ENCODE assay signal across 8 cellular contexts in genomic region chr9:136841646-136842379, GRCh38. TPM values are rescaled to one million over a fixed set of nuclear protein-coding genes. Genes with fewer than 3 reads are reported as not detected.
A peak's percentile ranks its signal among the peaks of the same experiment; 100 is the strongest.
DNase-seq lines count a peak whose midpoint lies in the region; ATAC-seq, FAIRE-seq and TF ChIP-seq lines count a peak whose summit lies in the region.
"Not testable (repeated sequence)": the region's sequence is repeated elsewhere in the genome, so short reads cannot be mapped to it uniquely, and the experiment has no call there.

No MANE protein-coding gene starts in this region.

- H4K20me1 ChIP-seq in astrocyte (ENCODE audit: insufficient read depth, low read length): peaks cover 15% of the 10 kb centered on the region

- CTCF ChIA-PET in AG04450 (lab: Charles Lee): interaction anchor here (0.9 to 2.0 kb wide), 14 partner anchors 10 to 194 kb away, joined by 3 to 10 read pairs (median 4); no protein-coding TSS in a partner anchor

- peak overlapping the region; percentile 87 for H3K4me2 ChIP-seq in astrocyte (ENCODE audit: low read length)

- H3K27me3 ChIP-seq in AG04450 (ENCODE audit: control insufficient read depth, insufficient read depth, low read length) (peaks cover 18% of the 10 kb centered on the region), esophagus muscularis mucosa (peaks cover 4 to 40% (median 25%) of the 10 kb centered on the region in 4 donors), mucosa of stomach (ENCODE audit: control insufficient read depth, insufficient read depth, low read length) (peaks cover 23% of the 10 kb centered on the region)
- H3K27me3 ChIP-seq in astrocyte (ENCODE audit: insufficient read depth, low read length): not testable (repeated sequence)

- POLR2A ChIA-PET in AG04450 (lab: Yijun Ruan, JAX): interaction anchor here (0.6 to 1.3 kb wide), 4 partner anchors 10 to 143 kb away, joined by 3 to 4 read pairs (median 3); no protein-coding TSS in a partner anchor

- H3K79me2 ChIP-seq in astrocyte (ENCODE audit: insufficient read depth, low read length): not testable (repeated sequence)

- FAIRE-seq in GM12891 (lab: Jason Lieb, UNC): peak; percentile 77
- FAIRE-seq in astrocyte (lab: Jason Lieb, UNC): not testable (repeated sequence)

- not testable (repeated sequence) for H3K36me3 ChIP-seq in astrocyte (ENCODE audit: insufficient read depth, low read length); mucosa of stomach (ENCODE audit: control insufficient read depth, insufficient read depth, low read length)
- H3K36me3 ChIP-seq in esophagus muscularis mucosa: peaks cover 0 to 46% (median 38%) of the 10 kb centered on the region in 4 donors

- H3K4me3 ChIP-seq in AG04450 (ENCODE audit: low read depth, low read length); astrocyte (ENCODE audit: insufficient read depth, low read depth, low read length); mucosa of stomach (ENCODE audit: low read length): not testable (repeated sequence)
- H3K4me3 ChIP-seq in esophagus muscularis mucosa (peak overlapping the region; percentile 48 to 65 (median 49)), skin epidermis (peak overlapping the region in 5 of 7 experiments; percentile 35 to 52 (median 44))

- intact Hi-C loops in esophagus muscularis mucosa (cut with DNase I): not testable (repeated sequence)

- 60% methylated on average over 1 of the region's 16 CpGs for WGBS in esophagus muscularis mucosa

- H3K4me1 ChIP-seq in astrocyte (ENCODE audit: insufficient read depth, low read length) (peaks cover 13% of the 10 kb centered on the region), esophagus muscularis mucosa (peaks cover 36 to 64% (median 60%) of the 10 kb centered on the region in 4 donors), mucosa of stomach (ENCODE audit: control insufficient read depth, insufficient read depth, low read length) (peaks cover 36% of the 10 kb centered on the region)

- not testable (repeated sequence) for H3K9me3 Mint-ChIP-seq in astrocyte (ENCODE audit: unreplicated experiment)

- not testable (repeated sequence) for H3K9ac ChIP-seq in astrocyte (ENCODE audit: low read length)
- H3K9ac ChIP-seq in mucosa of stomach (ENCODE audit: low read length): peak overlapping the region; percentile 34

- DNase-seq in AG04450 (ENCODE audit: low read depth, low spot score); GM12891 (ENCODE audit: insufficient read length, low spot score); T-helper 17 cell; astrocyte (ENCODE audit: low read depth); esophagus muscularis mucosa (ENCODE audit: extremely low spot score): not testable (repeated sequence)
- DNase-seq in NCI-H2171 treated with DMSO at 0.1 percent for 48 hours (lab: John Stamatoyannopoulos, UW): peak; percentile 66

- not testable (repeated sequence) for TF ChIP-seq POLR2A in GM12891 (IDR thresholded peaks at IDR 0.05; ENCODE audit: low read depth, low read length); esophagus muscularis mucosa (IDR thresholded peaks at IDR 0.05; ENCODE audit: low read depth)

- not testable (repeated sequence) for H3K27ac Mint-ChIP-seq in T-helper 17 cell
- peak overlapping the region; percentile 18 for H3K27ac Mint-ChIP-seq in astrocyte (ENCODE audit: unreplicated experiment)

- H3K4me1 Mint-ChIP-seq in T-helper 17 cell: peaks cover 11% of the 10 kb centered on the region
- H3K4me1 Mint-ChIP-seq in astrocyte (ENCODE audit: low read depth, unreplicated experiment): peaks cover 12% of the 10 kb centered on the region

- H3K9me3 ChIP-seq in AG04450 (ENCODE audit: control insufficient read depth, insufficient read depth, low read length); T-helper 17 cell (ENCODE audit: control insufficient read depth, low read length, poor library complexity, severe bottlenecking); astrocyte (ENCODE audit: insufficient read depth, low read depth, low read length); esophagus muscularis mucosa; mucosa of stomach (ENCODE audit: control insufficient read depth, low read length): not testable (repeated sequence)

- H3K36me3 Mint-ChIP-seq in T-helper 17 cell (ENCODE audit: low read depth); astrocyte (ENCODE audit: low read depth, unreplicated experiment): not testable (repeated sequence)

- not testable (repeated sequence) for H3K27me3 Mint-ChIP-seq in T-helper 17 cell; astrocyte (ENCODE audit: low read depth, unreplicated experiment)

- H3K27ac ChIP-seq in AG04450 (ENCODE audit: low read depth, low read length) (peak overlapping the region; percentile 31), esophagus muscularis mucosa (replicated peaks in 1 of 4) (peak overlapping the region in 1 of 4 donors; percentile 66), skin epidermis (peak overlapping the region in 2 of 21 experiments; percentile 50 to 64)
- not testable (repeated sequence) for H3K27ac ChIP-seq in astrocyte (ENCODE audit: low read depth, low read length)

- ATAC-seq in T-helper 17 cell: not testable (repeated sequence)

- not testable (repeated sequence) for TF ChIP-seq CTCF in AG04450 (IDR thresholded peaks at IDR 0.05; ENCODE audit: low read depth, low read length); astrocyte (IDR thresholded peaks at IDR 0.05; ENCODE audit: insufficient read depth, low read depth, low read length); esophagus muscularis mucosa (IDR thresholded peaks at IDR 0.05)

- H3K4me3 Mint-ChIP-seq in T-helper 17 cell (peak overlapping the region; percentile 92), astrocyte (ENCODE audit: unreplicated experiment) (peak overlapping the region; percentile 76)

- TF ChIP-seq EP300 in esophagus muscularis mucosa (IDR thresholded peaks at IDR 0.05): not testable (repeated sequence)

- H2AFZ ChIP-seq in astrocyte (ENCODE audit: low read depth, low read length): not testable (repeated sequence)

RNA-seq across cellular contexts. Expression of gene AJM1, which starts 0.5 kb away (rescaled TPM):
- 0.26 and 0.42 TPM in 2 replicates for polyA plus RNA-seq in AG04450 (2011; rRNA removed)
- 0.22 and 0.23 TPM in 2 replicates for polyA minus RNA-seq in AG04450 (2011; rRNA and poly(A)+ RNA removed)
- 1.8 TPM for polyA plus RNA-seq in GM12891 (2012; ENCODE audit: low read depth, missing spikeins)
- 1 to 10 TPM; 2.9 to 3.7 TPM for total RNA-seq in T-helper 17 cell
- 3.3 and 4.2 TPM in 2 replicates for total RNA-seq in astrocyte
- 10 to 100 TPM in 3 of 4 donors, 1 to 10 TPM in 1; 3.3 to 14.0 (median 11.4) TPM for total RNA-seq in esophagus muscularis mucosa

RNA-seq across cellular contexts. Expression of gene PHPT1, which starts 7.4 kb away (rescaled TPM):
- 91.6 and 116 TPM in 2 replicates for polyA plus RNA-seq in AG04450 (2011; rRNA removed)
- 22.2 and 26.3 TPM in 2 replicates for polyA minus RNA-seq in AG04450 (2011; rRNA and poly(A)+ RNA removed)
- polyA plus RNA-seq in GM12891 (2012; ENCODE audit: low read depth, missing spikeins): 204 TPM
- total RNA-seq in T-helper 17 cell (10 to 100 TPM; 33.8 to 36.2 TPM), astrocyte (192 and 215 TPM in 2 replicates), esophagus muscularis mucosa (10 to 100 TPM; 43.4 to 84.1 (median 53.9) TPM)

RNA-seq across cellular contexts. Expression of gene MAMDC4, which starts 10.3 kb away (rescaled TPM):
- 0.63 and 0.86 TPM in 2 replicates for polyA plus RNA-seq in AG04450 (2011; rRNA removed)
- 0.23 and 0.30 TPM in 2 replicates for polyA minus RNA-seq in AG04450 (2011; rRNA and poly(A)+ RNA removed)
- 4.4 TPM for polyA plus RNA-seq in GM12891 (2012; ENCODE audit: low read depth, missing spikeins)
- total RNA-seq in T-helper 17 cell (1 to 10 TPM; 3.4 TPM), astrocyte (8.5 and 9.3 TPM in 2 replicates), esophagus muscularis mucosa (1 to 10 TPM; 1.7 to 4.7 (median 2.1) TPM)

RNA-seq across cellular contexts. Expression of gene EDF1, which starts 24.3 kb away (rescaled TPM):
- polyA plus RNA-seq in AG04450 (2011; rRNA removed): 445 and 453 TPM in 2 replicates
- 160 and 189 TPM in 2 replicates for polyA minus RNA-seq in AG04450 (2011; rRNA and poly(A)+ RNA removed)
- polyA plus RNA-seq in GM12891 (2012; ENCODE audit: low read depth, missing spikeins): 423 TPM
- total RNA-seq in T-helper 17 cell (100 to 1,000 TPM; 212 to 224 TPM), astrocyte (364 and 367 TPM in 2 replicates), esophagus muscularis mucosa (100 to 1,000 TPM; 233 to 283 (median 247) TPM)

RNA-seq across cellular contexts. Expression of gene RABL6, which starts 34.1 kb away (rescaled TPM):
- 35.4 and 41.1 TPM in 2 replicates for polyA plus RNA-seq in AG04450 (2011; rRNA removed)
- 48.7 and 53.3 TPM in 2 replicates for polyA minus RNA-seq in AG04450 (2011; rRNA and poly(A)+ RNA removed)
- polyA plus RNA-seq in GM12891 (2012; ENCODE audit: low read depth, missing spikeins): 61.1 TPM
- total RNA-seq in T-helper 17 cell (10 to 100 TPM; 55.6 to 59.7 TPM), astrocyte (62.0 and 69.4 TPM in 2 replicates), esophagus muscularis mucosa (100 to 1,000 TPM in 1 of 4 donors, 10 to 100 TPM in 3; 56.3 to 110 (median 83.0) TPM)
